In genomic region chr19:40285353-40286234, GRCh38 we compare ENCODE assay signal across 8 cellular contexts. TPM values are rescaled to one million over a fixed set of nuclear protein-coding genes. Genes with fewer than 3 reads are reported as not detected.
A peak's percentile ranks its signal among the peaks of the same experiment; 100 is the strongest.
DNase-seq lines count a peak whose midpoint lies in the region; ATAC-seq and TF ChIP-seq lines count a peak whose summit lies in the region.

No MANE protein-coding gene starts in this region.

- H3K36me3 ChIP-seq in PC-3 (ENCODE audit: low read depth, low read length) (no peaks in the 10 kb centered on the region), mucosa of stomach (ENCODE audit: control insufficient read depth, insufficient read depth, low read length) (no peaks in the 10 kb centered on the region)

- peak overlapping the region; percentile 75 for H3K4me2 ChIP-seq in PC-3 (ENCODE audit: low read length)

- peak overlapping the region; percentile 59 for H3K27ac ChIP-seq in PC-3 (ENCODE audit: low read length)

- 0 out of 2 replicates have a peak, but pooled peaks cover 5% of the 10 kb centered on the region for H4K20me1 ChIP-seq in PC-3 (ENCODE audit: low read length)

- peak; percentile 100 for DNase-seq in DMS53 treated with DMSO at 0.1 percent for 48 hours (lab: John Stamatoyannopoulos, UW; ENCODE audit: unreplicated experiment)
- DNase-seq in Jurkat, Clone E6-1 (ENCODE audit: low read depth, low spot score) = peak; percentile 100
- DNase-seq in PC-3 = peak; percentile 97
- peak; percentile 96 to 97 for DNase-seq in activated T-cell treated with anti-CD3 and anti-CD28 coated beads, Interleukin-2, amount 50 U/mL, for 48 hours
- peak; percentile 97 for DNase-seq in stimulated activated CD8-positive, alpha-beta memory T cell treated with anti-CD3 and anti-CD28 coated beads, Interleukin-4, amount 100 ng/mL, for 48 hours

- ATAC-seq in GM21717 (IDR thresholded peaks at IDR 0.05; ENCODE audit: unreplicated experiment) = peak; percentile 62
- peak; percentile 96 for ATAC-seq in PC-3
- peak; percentile 95 for ATAC-seq in esophagus mucosa

- H3K27me3 ChIP-seq in PC-3 (ENCODE audit: low read length) (no peaks in the 10 kb centered on the region), mucosa of stomach (ENCODE audit: control insufficient read depth, insufficient read depth, low read length) (no peaks in the 10 kb centered on the region)

- H3K9me3 ChIP-seq in PC-3 (ENCODE audit: low read length) (no peaks in the 10 kb centered on the region), mucosa of stomach (ENCODE audit: control insufficient read depth, low read length) (no peaks in the 10 kb centered on the region)

- TSS peak; percentile 99 for BruUV-seq in PC-3 (replicated peaks; lab: Mats Ljungman, UMichigan)

- H3K4me1 ChIP-seq in PC-3 (ENCODE audit: insufficient read depth, low read length) (0 out of 2 replicates have a peak, but pooled peaks cover 5% of the 10 kb centered on the region), mucosa of stomach (ENCODE audit: control insufficient read depth, insufficient read depth, low read length) (peaks cover 24% of the 10 kb centered on the region)

- CTCF ChIA-PET in PC-3 (lab: Charles Lee) = no interaction called here

- peak overlapping the region; percentile 97 for H3K9ac ChIP-seq in PC-3 (ENCODE audit: low read length)
- peak overlapping the region; percentile 87 for H3K9ac ChIP-seq in mucosa of stomach (ENCODE audit: low read length)

- POLR2A ChIA-PET in PC-3 (lab: Charles Lee; ENCODE audit: unreplicated experiment) = no interaction called here

- intact Hi-C loops in PC-3 (cut with micrococcal nuclease) = no loop called here

- peak overlapping the region; percentile 92 for H3K4me3 ChIP-seq in Jurkat, Clone E6-1 (ENCODE audit: low read length)
- H3K4me3 ChIP-seq in PC-3 (ENCODE audit: low read length) (peak overlapping the region; percentile 99), mucosa of stomach (ENCODE audit: low read length) (peak overlapping the region; percentile 58)

- H3K9me2 ChIP-seq in PC-3 (replicated peaks; ENCODE audit: low read length) = no peaks in the 10 kb centered on the region

- H3K79me2 ChIP-seq in PC-3 (ENCODE audit: low read length) = peaks cover 45% of the 10 kb centered on the region

- TF ChIP-seq CTCF in PC-3 (conservative IDR thresholded peaks at IDR 0.05; ENCODE audit: low read depth, low read length) = no peak

- H3F3A ChIP-seq in PC-3 (ENCODE audit: low read length, unreplicated experiment) = no peaks in the 10 kb centered on the region

- peak overlapping the region; percentile 85 for H2AFZ ChIP-seq in PC-3 (ENCODE audit: low read length)

RNA-seq across cellular contexts. Expression of gene AKT2, which starts 0.4 kb away (rescaled TPM):
- polyA plus RNA-seq in Jurkat, Clone E6-1 (2012; ENCODE audit: insufficient read depth, insufficient read length) = 102 TPM
- total RNA-seq in PC-3 (2014; rRNA removed) (80.6 and 84.9 TPM in 2 replicates), esophagus mucosa (96.0 TPM)

RNA-seq across cellular contexts. Expression of gene CCNP, which starts 59.1 kb away (rescaled TPM):
- not detected for polyA plus RNA-seq in Jurkat, Clone E6-1 (2012; ENCODE audit: insufficient read depth, insufficient read length)
- not detected in 2 replicates for total RNA-seq in PC-3 (2014; rRNA removed)
- total RNA-seq in esophagus mucosa = not detected

Comparison
In these comparisons a context has a peak if more than half of its experiments do, and no peak if none do; other contexts are left out.
1. Peak in every context shown above with its lines: DNase-seq, ATAC-seq, H3K4me3 ChIP-seq and H3K27ac ChIP-seq.